In genomic region chr5:150122158-150122510, GRCh38 we compare ENCODE assay signal across 8 cellular contexts. TPM values are rescaled to one million over a fixed set of nuclear protein-coding genes. Genes with fewer than 3 reads are reported as not detected.
A peak's percentile ranks its signal among the peaks of the same experiment; 100 is the strongest.
DNase-seq lines count a peak whose midpoint lies in the region; ATAC-seq and TF ChIP-seq lines count a peak whose summit lies in the region.

No MANE protein-coding gene starts in this region.

- intact Hi-C loops in left lung (cut with DNase I) = no loop called here

- no peaks in the 10 kb centered on the region for H3K27me3 ChIP-seq in left lung

- peak; percentile 90 for DNase-seq in GM13977 (ENCODE audit: low spot score)
- peak; percentile 57 for DNase-seq in UCSD-AML1 (lab: John Stamatoyannopoulos, UW; ENCODE audit: unreplicated experiment)
- DNase-seq in left lung = peak in 1 of 2 donors; percentile 57
- no peak for DNase-seq in ecto neural progenitor cell (ENCODE audit: low spot score)
- no peak for DNase-seq in NCI-H1930 (lab: John Stamatoyannopoulos, UW)

- H3K4me1 ChIP-seq in left lung = peaks cover 0 to 25% of the 10 kb centered on the region in 2 donors

- peaks cover 0 to 22% of the 10 kb centered on the region in 2 donors for H3K36me3 ChIP-seq in left lung

- ATAC-seq in HG03439 (IDR thresholded peaks at IDR 0.05; ENCODE audit: unreplicated experiment) = peak; percentile 64
- ATAC-seq in left lung = peak; percentile 33
- no peak for ATAC-seq in HG03378 (IDR thresholded peaks at IDR 0.05; ENCODE audit: unreplicated experiment)

- in situ Hi-C loops in GM13977 (cut with MboI; ENCODE audit: low pct_unique_long_range_greater_than_20kb, low sequenced_read_pairs, unreplicated experiment) = no loop called here

- H3K4me3 ChIP-seq in left lung = no peak overlapping the region

- TF ChIP-seq CTCF in 22Rv1 (IDR thresholded peaks at IDR 0.05) (0 out of 2 replicates have a peak, but pooled peaks have one; percentile 6), GM13977 (IDR thresholded peaks at IDR 0.05; ENCODE audit: extremely low read depth, insufficient read depth, missing control alignments) (peak; percentile 63), left lung (IDR thresholded peaks at IDR 0.05) (no peak)

- H3K9me3 ChIP-seq in left lung = no peaks in the 10 kb centered on the region

- H3K27ac ChIP-seq in 22Rv1 = no peak overlapping the region
- H3K27ac ChIP-seq in left lung = no peak overlapping the region

RNA-seq across cellular contexts. Expression of gene PDGFRB, which starts 33.5 kb away (rescaled TPM):
- total RNA-seq in left lung = 100 to 1,000 TPM; 129 TPM

RNA-seq across cellular contexts. Expression of gene CSF1R, which starts 35.8 kb away (rescaled TPM):
- total RNA-seq in left lung = 10 to 100 TPM; 52.8 to 93.1 TPM

RNA-seq across cellular contexts. Expression of gene CDX1, which starts 44.4 kb away (rescaled TPM):
- total RNA-seq in left lung = under 1 TPM in 1 of 2 donors, not detected in 1; 0.52 TPM

Comparison
In these comparisons a context has a peak if more than half of its experiments do, and no peak if none do; other contexts are left out.
1. CTCF ChIP-seq: peak in 22Rv1 (single experiment) and GM13977 (single experiment); none in left lung (0 of 2).
2. DNase-seq: peak in GM13977 (single experiment) and UCSD-AML1 (single experiment); none in ecto neural progenitor cell (single experiment) and NCI-H1930 (0 of 2).